30 cellular contexts compared by ENCODE assay signal in genomic region chr14:23020143-23021128, GRCh38. TPM values are rescaled to one million over a fixed set of nuclear protein-coding genes. Genes with fewer than 3 reads are reported as not detected.
DNase-seq lines count a peak whose midpoint lies in the region; ATAC-seq, FAIRE-seq and TF ChIP-seq lines count a peak whose summit lies in the region.
"Had no signal": no experiment of that assay in that cellular context is flagged by ENCODE, and none has a peak within 500 bp of the region (broad histone marks: within the 10 kb centered on the region; RNA-seq: fewer than 3 reads in every experiment).

No MANE protein-coding gene starts in this region.

- POLR2A ChIA-PET in naive thymus-derived CD8-positive, alpha-beta T cell (lab: Charles Lee) = interaction anchor here (1.2 to 2.1 kb wide), 3 partner anchors 8 to 14 kb away, joined by 3 to 16 read pairs (median 10); no protein-coding TSS in a partner anchor

- H4K91ac ChIP-seq in H9 (ENCODE audit: insufficient read length, low read depth, low read length) = no peak overlapping the region

- no peak for TF ChIP-seq EP300 in transverse colon (IDR thresholded peaks at IDR 0.05; ENCODE audit: low read depth)

- peaks cover 58% of the 10 kb centered on the region for H3K4me1 Mint-ChIP-seq in activated T-cell treated with anti-CD3 and anti-CD28 coated beads, Interleukin-2, amount 50 U/mL, for 72 hours (ENCODE audit: low read depth)
- peaks cover 32 to 35% of the 10 kb centered on the region in 2 experiments for H3K4me1 Mint-ChIP-seq in H9
- peaks cover 28 to 47% (median 40%) of the 10 kb centered on the region in 4 donors for H3K4me1 Mint-ChIP-seq in naive thymus-derived CD8-positive, alpha-beta T cell

- no peak overlapping the region for H3K23ac ChIP-seq in H9 (ENCODE audit: insufficient read length, low read depth, low read length)

- H4K8ac ChIP-seq in H9 (replicated peaks; ENCODE audit: insufficient read length, low read depth, low read length) = no peak overlapping the region

- H3K18ac ChIP-seq in H9 (ENCODE audit: insufficient read length, low read depth, low read length) = no peak overlapping the region

- H3K14ac ChIP-seq in H9 (ENCODE audit: insufficient read depth, low read length) = no peak overlapping the region

- H3K27me3 ChIP-seq in H9 (ENCODE audit: insufficient read depth, low read length) (no peaks in the 10 kb centered on the region), WERI-Rb-1 (ENCODE audit: insufficient read depth, low read depth, severe bottlenecking) (no peaks in the 10 kb centered on the region), transverse colon (no peaks in the 10 kb centered on the region)
- H3K27me3 ChIP-seq: adrenal gland, heart left ventricle had no signal

- H2BK15ac ChIP-seq in H9 (ENCODE audit: low read depth, low read length) = no peak overlapping the region

- no peak for DNase-seq in activated T-cell treated with anti-CD3 and anti-CD28 coated beads, Interleukin-2, amount 50 U/mL, for 72 hours
- DNase-seq in activated T-cell treated with anti-CD3 and anti-CD28 coated beads, Interleukin-2, amount 50 U/mL, for 1 hour = no peak
- no peak for DNase-seq in H9
- DNase-seq in WERI-Rb-1 = no peak
- peak in 2 of 10 donors; percentile 15 to 33 for DNase-seq in naive thymus-derived CD8-positive, alpha-beta T cell
- no peak for DNase-seq in transverse colon
- DNase-seq in DMS 273 treated with DMSO at 0.1 percent for 48 hours (lab: John Stamatoyannopoulos, UW) = no peak
- no peak for DNase-seq in GM19239 (ENCODE audit: insufficient read length, low spot score)
- DNase-seq: ACHN; activated CD4-positive, CD25-positive, alpha-beta regulatory T cell; adrenal gland; Caco-2; heart left ventricle; Karpas-422; MV-4-11; NCI-H526; psoas muscle; RPMI8226; stimulated activated CD4-positive, alpha-beta T cell treated with anti-CD3 and anti-CD28 coated beads, Interleukin-2, amount 100 ng/mL, for 24 hours had no signal

- no CpG with 5 or more reads among the region's 7 CpGs for WGBS in H9 (ENCODE audit: extremely low coverage, insufficient read length, low lambda C conversion rate)
- WGBS in transverse colon (ENCODE audit: low coverage in 1 of 2), 2 donors = 94% methylated on average over 7 of the region's 7 CpGs; no CpG with 5 or more reads in 1 of the 2 donors

- H2BK20ac ChIP-seq in H9 (ENCODE audit: low read depth, low read length, poor library complexity, severe bottlenecking) = no peak overlapping the region

- H2BK12ac ChIP-seq in H9 (ENCODE audit: insufficient read length, low read depth, low read length) = no peak overlapping the region

- in situ Hi-C loops in transverse colon (cut with MboI; ENCODE audit: low pct_ligation_motif_present in 1 of 4, low pct_unique_long_range_greater_than_20kb in 1 of 4, low sequenced_read_pairs in 3 of 4) = no loop called here

- H3K23me2 ChIP-seq in H9 (ENCODE audit: insufficient read length, low read depth, low read length, poor library complexity, severe bottlenecking) = no peaks in the 10 kb centered on the region

- no peaks in the 10 kb centered on the region for H4K20me1 ChIP-seq in H9 (ENCODE audit: control insufficient read depth, insufficient read depth, insufficient read length)

- H3K4me2 ChIP-seq in H9 (ENCODE audit: insufficient read depth, insufficient read length, low read length) = no peak overlapping the region

- H3K79me2 ChIP-seq in H9 (ENCODE audit: insufficient read depth, low read length) = no peaks in the 10 kb centered on the region

- H3K36me3 Mint-ChIP-seq in activated T-cell treated with anti-CD3 and anti-CD28 coated beads, Interleukin-2, amount 50 U/mL, for 72 hours (ENCODE audit: insufficient read depth in 2 of 2) = peaks cover 0 to 11% of the 10 kb centered on the region in 2 donors
- H3K36me3 Mint-ChIP-seq in H9 (ENCODE audit: insufficient read depth in 1 of 3, low read depth in 3 of 3) = peaks cover 8 to 10% (median 10%) of the 10 kb centered on the region in 3 experiments; a peak in 6 of 7 replicates
- peaks cover 2 to 16% (median 3%) of the 10 kb centered on the region in 3 donors for H3K36me3 Mint-ChIP-seq in naive thymus-derived CD8-positive, alpha-beta T cell

- H3K4ac ChIP-seq in H9 (ENCODE audit: low read depth, low read length) = no peak overlapping the region

- peak overlapping the region; percentile 23 for H3K27ac Mint-ChIP-seq in activated T-cell treated with anti-CD3 and anti-CD28 coated beads, Interleukin-2, amount 50 U/mL, for 72 hours
- peak overlapping the region in 2 of 3 experiments; percentile 17 to 67; a peak in 2 of 7 replicates for H3K27ac Mint-ChIP-seq in H9
- peak overlapping the region in 9 of 10 donors; percentile 45 to 93 (median 82) for H3K27ac Mint-ChIP-seq in naive thymus-derived CD8-positive, alpha-beta T cell
- H3K27ac Mint-ChIP-seq: T-helper 2 cell treated with Interferon-gamma antibody and Interleukin-4, amounts not matched to agents 5 μg/mL and 100 μg/mL, for 36 hours had no signal

- no peaks in the 10 kb centered on the region for H3K4me1 ChIP-seq in H9 (ENCODE audit: insufficient read depth, low read length)
- H3K4me1 ChIP-seq in transverse colon = no peaks in the 10 kb centered on the region
- H3K4me1 ChIP-seq: adrenal gland, psoas muscle had no signal

- H2AK5ac ChIP-seq in H9 (ENCODE audit: insufficient read length, low read length) = no peak overlapping the region

- H3K4me3 ChIP-seq in WERI-Rb-1 (ENCODE audit: low read depth, low read length) = no peak overlapping the region
- H3K4me3 ChIP-seq in transverse colon = no peak overlapping the region
- H3K4me3 ChIP-seq: adrenal gland, heart left ventricle, psoas muscle, SK-N-MC had no signal

- H4K5ac ChIP-seq in H9 (ENCODE audit: insufficient read length, low read depth, low read length) = no peak overlapping the region

- no peaks in the 10 kb centered on the region for H3K79me1 ChIP-seq in H9 (ENCODE audit: insufficient read depth, low read depth, low read length, poor library complexity, severe bottlenecking)

- no peak for TF ChIP-seq POLR2A in transverse colon (IDR thresholded peaks at IDR 0.05)

- no peak overlapping the region for H2AFZ ChIP-seq in H9 (ENCODE audit: low read length)

- no peak overlapping the region for H3K9ac ChIP-seq in H9 (ENCODE audit: extremely low read depth, insufficient read length, low read length)

- no peak overlapping the region for H2BK120ac ChIP-seq in H9 (ENCODE audit: low read depth, low read length, poor library complexity, severe bottlenecking)

- ATAC-seq in activated T-cell treated with anti-CD3 and anti-CD28 coated beads, Interleukin-2, amount 50 U/mL, for 72 hours (replicated peaks in 1 of 2) = peak; percentile 41 to 66
- peak; percentile 58 to 76 for ATAC-seq in naive thymus-derived CD8-positive, alpha-beta T cell
- ATAC-seq: heart left ventricle, psoas muscle had no signal

- intact Hi-C loops in transverse colon (cut with DNase I; ENCODE audit: low total_unique reads) = no loop called here

- H3K9me3 ChIP-seq in H9 (ENCODE audit: control insufficient read depth, low read depth, low read length) (no peaks in the 10 kb centered on the region), WERI-Rb-1 (ENCODE audit: severe bottlenecking) (no peaks in the 10 kb centered on the region), transverse colon (no peaks in the 10 kb centered on the region)
- H3K9me3 ChIP-seq: adrenal gland, Caco-2, heart left ventricle, psoas muscle had no signal

- no peak overlapping the region for H3K56ac ChIP-seq in H9 (ENCODE audit: insufficient read length, low read depth, low read length)

- no peaks in the 10 kb centered on the region for H3K27me3 Mint-ChIP-seq in activated T-cell treated with anti-CD3 and anti-CD28 coated beads, Interleukin-2, amount 50 U/mL, for 72 hours (ENCODE audit: low read depth)
- no peaks in the 10 kb centered on the region for H3K27me3 Mint-ChIP-seq in H9 (ENCODE audit: low read depth)
- peaks cover 0 to 3% (median 0%) of the 10 kb centered on the region in 5 donors for H3K27me3 Mint-ChIP-seq in naive thymus-derived CD8-positive, alpha-beta T cell

- no peak for TF ChIP-seq CTCF in H9 (conservative IDR thresholded peaks at IDR 0.05)
- no peak for TF ChIP-seq CTCF in WERI-Rb-1 (IDR thresholded peaks at IDR 0.05; ENCODE audit: low read depth, low read length)
- TF ChIP-seq CTCF in transverse colon (IDR thresholded peaks at IDR 0.05) = no peak

- no peak overlapping the region for H2BK5ac ChIP-seq in H9 (ENCODE audit: insufficient read length, low read length)

- H3K36me3 ChIP-seq in WERI-Rb-1 (peaks cover under 1% of the 10 kb centered on the region), transverse colon (peaks cover 0 to 1% (median 0%) of the 10 kb centered on the region in 4 donors)

- H3K27ac ChIP-seq in H9 (ENCODE audit: insufficient read length, low read depth, low read length) (no peak overlapping the region), WERI-Rb-1 (peak overlapping the region; percentile 66), transverse colon (no peak overlapping the region)
- H3K27ac ChIP-seq: adrenal gland, heart left ventricle, psoas muscle, SK-N-MC had no signal

- FAIRE-seq in GM19239 (lab: Jason Lieb, UNC) = no peak
- FAIRE-seq: GM12891, H54, urothelium cell line had no signal

- H3K4me3 Mint-ChIP-seq in activated T-cell treated with anti-CD3 and anti-CD28 coated beads, Interleukin-2, amount 50 U/mL, for 72 hours = peak overlapping the region; percentile 49 to 60
- no peak overlapping the region for H3K4me3 Mint-ChIP-seq in H9
- peak overlapping the region in 9 of 10 donors; percentile 24 to 81 (median 45) for H3K4me3 Mint-ChIP-seq in naive thymus-derived CD8-positive, alpha-beta T cell
- H3K4me3 Mint-ChIP-seq: T-helper 2 cell treated with Interferon-gamma antibody and Interleukin-4, amounts not matched to agents 5 μg/mL and 100 μg/mL, for 36 hours had no signal

- no peak overlapping the region for H3T11ph ChIP-seq in H9 (ENCODE audit: low read length)

- no peaks in the 10 kb centered on the region for H3K9me3 Mint-ChIP-seq in activated T-cell treated with anti-CD3 and anti-CD28 coated beads, Interleukin-2, amount 50 U/mL, for 72 hours
- no peaks in the 10 kb centered on the region for H3K9me3 Mint-ChIP-seq in H9
- no peaks in the 10 kb centered on the region for H3K9me3 Mint-ChIP-seq in naive thymus-derived CD8-positive, alpha-beta T cell
- H3K9me3 Mint-ChIP-seq: T-helper 2 cell treated with Interferon-gamma antibody and Interleukin-4, amounts not matched to agents 5 μg/mL and 100 μg/mL, for 36 hours had no signal

RNA-seq across cellular contexts. Expression of gene C14orf93, which starts 10.5 kb away (rescaled TPM):
- total RNA-seq in activated T-cell treated with anti-CD3 and anti-CD28 coated beads, Interleukin-2, amount 50 U/mL, for 72 hours = 10 to 100 TPM; 13.5 to 15.2 TPM
- total RNA-seq in H9 (2021) = 6.9 and 8.2 TPM in 2 replicates
- total RNA-seq in naive thymus-derived CD8-positive, alpha-beta T cell = 10 to 100 TPM; 16.8 to 17.3 TPM
- polyA plus RNA-seq in naive thymus-derived CD8-positive, alpha-beta T cell = 10 to 100 TPM in 1 of 3 donors, 1 to 10 TPM in 2; 5.6 to 10.9 (median 7.5) TPM
- 10 to 100 TPM; 17.1 to 41.2 (median 23.9) TPM for total RNA-seq in transverse colon

RNA-seq across cellular contexts. Expression of gene PSMB5, which starts 14.3 kb away (rescaled TPM):
- total RNA-seq in activated T-cell treated with anti-CD3 and anti-CD28 coated beads, Interleukin-2, amount 50 U/mL, for 72 hours = 10 to 100 TPM; 82.8 to 88.9 TPM
- total RNA-seq in H9 (2021) (252 and 253 TPM in 2 replicates), transverse colon (10 to 100 TPM in 3 of 4 donors, 1 to 10 TPM in 1; 8.6 to 85.1 (median 42.5) TPM)
- total RNA-seq in naive thymus-derived CD8-positive, alpha-beta T cell = 10 to 100 TPM; 30.2 to 35.8 TPM
- 10 to 100 TPM; 33.2 to 49.7 (median 37.9) TPM for polyA plus RNA-seq in naive thymus-derived CD8-positive, alpha-beta T cell

RNA-seq across cellular contexts. Expression of gene PSMB11, which starts 21.6 kb away (rescaled TPM):
- total RNA-seq in activated T-cell treated with anti-CD3 and anti-CD28 coated beads, Interleukin-2, amount 50 U/mL, for 72 hours = not detected
- total RNA-seq in H9 (2021) (not detected in 2 replicates), transverse colon (not detected)
- under 1 TPM; 0.23 to 0.36 TPM for total RNA-seq in naive thymus-derived CD8-positive, alpha-beta T cell
- under 1 TPM in 1 of 3 donors, not detected in 2; 0.12 TPM for polyA plus RNA-seq in naive thymus-derived CD8-positive, alpha-beta T cell
- total RNA-seq: activated CD8-positive, alpha-beta memory T cell treated with anti-CD3 and anti-CD28 coated beads for 36 hours; adrenal gland; Caco-2; epithelial cell of proximal tubule; fibroblast of villous mesenchyme; heart left ventricle; lung microvascular endothelial cell; psoas muscle; skeletal muscle tissue had no signal
- polyA plus RNA-seq: adrenal gland, BJ, heart left ventricle had no signal

RNA-seq across cellular contexts. Expression of gene CDH24, which starts 36.9 kb away (rescaled TPM):
- total RNA-seq in activated T-cell treated with anti-CD3 and anti-CD28 coated beads, Interleukin-2, amount 50 U/mL, for 72 hours = 1 to 10 TPM in 1 of 2 donors, under 1 TPM in 1; 0.82 to 1.5 TPM
- total RNA-seq in H9 (2021) (16.7 and 16.9 TPM in 2 replicates), transverse colon (1 to 10 TPM; 1.2 to 6.0 (median 4.2) TPM)
- 1 to 10 TPM in 1 of 2 experiments, under 1 TPM in 1; 0.96 to 1.2 TPM for total RNA-seq in naive thymus-derived CD8-positive, alpha-beta T cell
- polyA plus RNA-seq in naive thymus-derived CD8-positive, alpha-beta T cell = under 1 TPM; 0.06 to 0.31 (median 0.09) TPM

RNA-seq across cellular contexts. Expression of gene AJUBA, which starts 38.1 kb away (rescaled TPM):
- total RNA-seq in activated T-cell treated with anti-CD3 and anti-CD28 coated beads, Interleukin-2, amount 50 U/mL, for 72 hours = 1 to 10 TPM; 1.7 to 2.2 TPM
- total RNA-seq in H9 (2021) (44.3 and 44.9 TPM in 2 replicates), transverse colon (1 to 10 TPM in 3 of 4 donors, not detected in 1; 1.8 to 5.2 (median 3.7) TPM)
- total RNA-seq in naive thymus-derived CD8-positive, alpha-beta T cell = 1 to 10 TPM; 1.5 to 1.9 TPM
- polyA plus RNA-seq in naive thymus-derived CD8-positive, alpha-beta T cell = 1 to 10 TPM in 1 of 3 donors, under 1 TPM in 2; 0.05 to 1.2 (median 0.45) TPM

Comparison
In these comparisons a context has a peak if more than half of its experiments do, and no peak if none do; other contexts are left out.
1. H3K27ac Mint-ChIP-seq: peak in every context shown above with its lines; median percentile 82 in naive thymus-derived CD8-positive, alpha-beta T cell; 42 in H9; 23 in activated T-cell treated with anti-CD3 and anti-CD28 coated beads, Interleukin-2, amount 50 U/mL, for 72 hours.
2. H3K4me3 Mint-ChIP-seq: peak in activated T-cell treated with anti-CD3 and anti-CD28 coated beads, Interleukin-2, amount 50 U/mL, for 72 hours (2 of 2) and naive thymus-derived CD8-positive, alpha-beta T cell (9 of 10); none in H9 (0 of 2).